17 cellular contexts compared by ENCODE assay signal in the genomic region with DNA sequence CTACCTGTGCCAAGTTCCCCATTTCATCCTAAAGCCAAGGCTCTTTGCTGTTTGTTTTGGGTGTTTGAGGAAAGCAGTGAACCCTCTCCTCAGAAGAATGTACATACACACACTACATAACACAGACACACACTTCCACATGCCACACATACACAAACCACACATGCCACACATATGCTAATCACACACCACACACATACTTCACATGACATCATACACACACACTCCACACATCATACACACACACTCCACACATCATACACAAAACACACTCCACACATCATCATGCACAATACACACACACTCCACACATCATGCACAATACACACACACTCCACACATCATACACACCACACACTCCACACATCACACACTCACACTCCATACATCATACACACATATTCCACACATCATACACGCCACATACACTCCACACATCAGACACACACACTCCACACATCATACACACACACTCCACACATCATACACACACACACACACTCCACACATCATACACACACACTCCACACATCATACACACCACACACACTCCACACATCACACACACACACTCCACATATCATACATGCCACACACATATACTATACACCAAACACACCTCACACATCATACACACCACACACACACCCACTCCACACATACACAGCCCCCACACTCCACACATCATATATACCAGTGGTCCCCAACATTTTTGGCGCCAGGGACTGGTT. TPM values are rescaled to one million over a fixed set of nuclear protein-coding genes. Genes with fewer than 3 reads are reported as not detected.
DNase-seq lines count a peak whose midpoint lies in the region; ATAC-seq, FAIRE-seq and TF ChIP-seq lines count a peak whose summit lies in the region.
"Had no signal": no experiment of that assay in that cellular context is flagged by ENCODE, and none has a peak within 500 bp of the region (broad histone marks: within the 10 kb centered on the region; RNA-seq: fewer than 3 reads in every experiment).

No MANE protein-coding gene starts in this region.

- H3K79me1 ChIP-seq in IMR-90 (ENCODE audit: low read depth in 1 of 2, low read length in 2 of 2) (peaks cover 0 to 15% of the 10 kb centered on the region in 2 experiments; a peak in 2 of 4 replicates), H1 (ENCODE audit: low read depth, low read length) (0 out of 2 replicates have a peak, but pooled peaks cover 3% of the 10 kb centered on the region), mesenchymal stem cell (replicated peaks; ENCODE audit: low read length, poor library complexity, severe bottlenecking) (no peaks in the 10 kb centered on the region)

- DNase-seq in GM12891 (ENCODE audit: insufficient read length, low spot score) = no peak
- no peak for DNase-seq in IMR-90
- DNase-seq in H1 (ENCODE audit: low read depth in 1 of 2, low spot score in 2 of 2) = no peak
- peak; percentile 24 for DNase-seq in mesenchymal stem cell
- no peak for DNase-seq in hepatocyte (ENCODE audit: low spot score)
- no peak for DNase-seq in transverse colon
- DNase-seq in smooth muscle cell (lab: John Stamatoyannopoulos, UW; ENCODE audit: unreplicated experiment) = no peak
- DNase-seq: DMS 273 treated with DMSO at 0.1 percent for 48 hours, EL, NCI-H1417 treated with DMSO at 0.1 percent for 48 hours, NCI-H2029, NCI-H774 had no signal

- intact Hi-C loops in IMR-90 (cut with micrococcal nuclease) = no loop called here
- intact Hi-C loops in transverse colon (cut with DNase I; ENCODE audit: low total_unique reads) = no loop called here

- H3K23me2 ChIP-seq in H1 (ENCODE audit: low read depth, low read length) = peaks cover 10% of the 10 kb centered on the region

- H3K9ac ChIP-seq in IMR-90 (ENCODE audit: low read depth, low read length) = no peak overlapping the region
- H3K9ac ChIP-seq in H1 (replicated peaks in 1 of 4; ENCODE audit: extremely low read depth in 1 of 4, low read depth in 3 of 4, low read length in 3 of 4) = peak overlapping the region in 1 of 4 experiments; percentile 18; a peak in 1 of 7 replicates
- H3K9ac ChIP-seq in mesenchymal stem cell (ENCODE audit: low read length) = no peak overlapping the region
- H3K9ac ChIP-seq in smooth muscle cell (ENCODE audit: low read depth) = no peak overlapping the region

- H2BK5ac ChIP-seq in IMR-90 (ENCODE audit: low read depth, low read length, poor library complexity, severe bottlenecking) (peak overlapping the region; percentile 94), H1 (ENCODE audit: low read depth, low read length) (no peak overlapping the region), mesenchymal stem cell (ENCODE audit: low read depth, low read length, poor library complexity, severe bottlenecking) (no peak overlapping the region)

- no peak overlapping the region for H3K18ac ChIP-seq in IMR-90 (ENCODE audit: low read depth, low read length)
- H3K18ac ChIP-seq in H1 (ENCODE audit: extremely low read depth, low read length) = no peak overlapping the region
- peak overlapping the region; percentile 3 to 90 for H3K18ac ChIP-seq in mesenchymal stem cell (ENCODE audit: low read depth in 1 of 2, low read length in 2 of 2)

- in situ Hi-C loops in IMR-90 (cut with MboI; ENCODE audit: low sequenced_read_pairs) = no loop called here
- in situ Hi-C loops in transverse colon (cut with MboI; ENCODE audit: low pct_ligation_motif_present in 1 of 4, low pct_unique_long_range_greater_than_20kb in 1 of 4, low sequenced_read_pairs in 3 of 4) = no loop called here

- H3K79me2 ChIP-seq in H1 (ENCODE audit: control insufficient read depth in 1 of 2, insufficient read depth in 2 of 2, low read length in 2 of 2) = no peaks in the 10 kb centered on the region
- no peaks in the 10 kb centered on the region for H3K79me2 ChIP-seq in hepatocyte
- H3K79me2 ChIP-seq in smooth muscle cell (ENCODE audit: low read depth) = no peaks in the 10 kb centered on the region

- 0 out of 3 replicates have a peak overlapping the region, but pooled peaks have one; percentile 7 for H2BK15ac ChIP-seq in IMR-90 (ENCODE audit: low read depth, low read length)
- no peak overlapping the region for H2BK15ac ChIP-seq in H1 (ENCODE audit: low read length)
- no peak overlapping the region for H2BK15ac ChIP-seq in mesenchymal stem cell (ENCODE audit: low read depth, poor library complexity, severe bottlenecking)

- H3K4me3 ChIP-seq in IMR-90 (ENCODE audit: insufficient read depth, low read depth, low read length) (no peak overlapping the region), H1 (ENCODE audit: extremely low read depth in 1 of 4, insufficient read depth in 2 of 4, low read depth in 3 of 4, low read length in 4 of 4) (no peak overlapping the region), mesenchymal stem cell (ENCODE audit: insufficient read depth in 1 of 2, low read depth in 1 of 2, low read length in 2 of 2) (no peak overlapping the region), hepatocyte (no peak overlapping the region), transverse colon (no peak overlapping the region), smooth muscle cell (no peak overlapping the region)
- H3K4me3 ChIP-seq: GM23338, SK-N-MC had no signal

- H2BK120ac ChIP-seq in IMR-90 (ENCODE audit: low read depth, low read length) (no peak overlapping the region), H1 (replicated peaks; ENCODE audit: low read depth, low read length) (no peak overlapping the region), mesenchymal stem cell (ENCODE audit: low read depth, low read length) (no peak overlapping the region)

- peaks cover 27% of the 10 kb centered on the region for H3K9me1 ChIP-seq in IMR-90 (ENCODE audit: insufficient read depth, low read length)

- BruUV-seq in IMR-90 (replicated peaks; lab: Mats Ljungman, UMichigan) = no TSS peak

- no peak for TF ChIP-seq CTCF in IMR-90 (conservative IDR thresholded peaks at IDR 0.05; ENCODE audit: low read depth, low read length)
- TF ChIP-seq CTCF in H1 (IDR thresholded peaks at IDR 0.05; ENCODE audit: control extremely low read depth in 1 of 3, insufficient read depth in 1 of 3, low read depth in 1 of 3, low read length in 3 of 3) = no peak
- no peak for TF ChIP-seq CTCF in hepatocyte (IDR thresholded peaks at IDR 0.05; ENCODE audit: poor library complexity)
- no peak for TF ChIP-seq CTCF in transverse colon (IDR thresholded peaks at IDR 0.05)
- TF ChIP-seq CTCF in smooth muscle cell (IDR thresholded peaks at IDR 0.05; ENCODE audit: borderline replicate concordance, insufficient read depth, poor library complexity, severe bottlenecking) = no peak

- H4K91ac ChIP-seq in IMR-90 (ENCODE audit: insufficient read depth, low read depth, low read length) (no peak overlapping the region), H1 (replicated peaks; ENCODE audit: insufficient read length, low read length) (no peak overlapping the region), mesenchymal stem cell (ENCODE audit: low read length) (peak overlapping the region; percentile 95)

- FAIRE-seq in GM12891 (lab: Jason Lieb, UNC) (peak; percentile 98), H1 (lab: Jason Lieb, UNC) (peak; percentile 19)

- H4K5ac ChIP-seq in IMR-90 (ENCODE audit: low read depth, low read length) (no peak overlapping the region), H1 (ENCODE audit: insufficient read length, low read depth, low read length) (no peak overlapping the region)

- H3K27me3 ChIP-seq in IMR-90 (ENCODE audit: control insufficient read depth, insufficient read depth, low read length) (no peaks in the 10 kb centered on the region), H1 (replicated peaks in 1 of 4; ENCODE audit: control insufficient read depth in 3 of 4, extremely low read depth in 1 of 4, insufficient read depth in 3 of 4, low read length in 3 of 4) (peaks cover 25 to 78% (median 58%) of the 10 kb centered on the region in 4 experiments), mesenchymal stem cell (ENCODE audit: control insufficient read depth in 1 of 2, insufficient read depth in 1 of 2, low read length in 2 of 2) (no peaks in the 10 kb centered on the region), hepatocyte (no peaks in the 10 kb centered on the region), transverse colon (no peaks in the 10 kb centered on the region), smooth muscle cell (ENCODE audit: low read depth) (no peaks in the 10 kb centered on the region)

- H2BK12ac ChIP-seq in H1 (ENCODE audit: low read depth, low read length) = no peak overlapping the region; the same call in 1 of the 2 replicates
- peak overlapping the region; percentile 38 to 98 for H2BK12ac ChIP-seq in mesenchymal stem cell (ENCODE audit: low read length in 2 of 2)

- H3K9me2 ChIP-seq in hepatocyte (replicated peaks; ENCODE audit: insufficient read depth) = no peaks in the 10 kb centered on the region

- H3K9me3 ChIP-seq in IMR-90 (ENCODE audit: control insufficient read depth, insufficient read depth, low read length) (no peaks in the 10 kb centered on the region), H1 (ENCODE audit: insufficient read depth in 2 of 2, low read depth in 1 of 2, low read length in 1 of 2) (peaks cover 4 to 8% of the 10 kb centered on the region in 2 experiments; a peak in 2 of 4 replicates), mesenchymal stem cell (ENCODE audit: control insufficient read depth, low read length) (no peaks in the 10 kb centered on the region), hepatocyte (ENCODE audit: low read depth) (no peaks in the 10 kb centered on the region), transverse colon (no peaks in the 10 kb centered on the region), smooth muscle cell (replicated peaks; ENCODE audit: low read depth) (no peaks in the 10 kb centered on the region)

- dilution Hi-C loops in IMR-90 (cut with HindIII; ENCODE audit: low sequenced_read_pairs, unreplicated experiment) = no loop called here

- H3K36me3 ChIP-seq in IMR-90 (ENCODE audit: control insufficient read depth, insufficient read depth, low read length) = no peaks in the 10 kb centered on the region
- H3K36me3 ChIP-seq in H1 (ENCODE audit: control insufficient read depth in 2 of 4, insufficient read depth in 4 of 4, low read length in 3 of 4) = no peaks in the 10 kb centered on the region
- H3K36me3 ChIP-seq in mesenchymal stem cell (ENCODE audit: control insufficient read depth in 1 of 2, insufficient read depth in 2 of 2, low read depth in 1 of 2, low read length in 2 of 2) = peaks cover 0 to 27% of the 10 kb centered on the region in 2 experiments
- H3K36me3 ChIP-seq in hepatocyte (replicated peaks; ENCODE audit: insufficient read depth, low read depth) = no peaks in the 10 kb centered on the region
- H3K36me3 ChIP-seq in transverse colon = peaks cover 0 to 4% (median 0%) of the 10 kb centered on the region in 4 donors
- no peaks in the 10 kb centered on the region for H3K36me3 ChIP-seq in smooth muscle cell (ENCODE audit: low read depth)

- CTCF ChIA-PET in IMR-90 (lab: Yijun Ruan, JAX) = interaction anchor here (2.8 kb wide), 1 partner anchor 11 kb away, joined by 16 read pairs; no protein-coding TSS in a partner anchor
- CTCF ChIA-PET in H1 (lab: Charles Lee; ENCODE audit: partially characterized antibody) = interaction anchor here (3.2 kb wide), 1 partner anchor 11 kb away, joined by 26 read pairs; no protein-coding TSS in a partner anchor

- H3K27ac ChIP-seq in IMR-90 (ENCODE audit: insufficient read depth, low read length) = no peak overlapping the region
- H3K27ac ChIP-seq in H1 (ENCODE audit: low read depth, low read length) = no peak overlapping the region
- no peak overlapping the region for H3K27ac ChIP-seq in mesenchymal stem cell (ENCODE audit: low read length, poor library complexity, severe bottlenecking)
- H3K27ac ChIP-seq in hepatocyte = no peak overlapping the region
- no peak overlapping the region for H3K27ac ChIP-seq in transverse colon
- H3K27ac ChIP-seq in smooth muscle cell (ENCODE audit: low read depth) = no peak overlapping the region
- H3K27ac ChIP-seq: C4-2B, SK-N-MC had no signal

- H3K56ac ChIP-seq in IMR-90 (ENCODE audit: extremely low read depth, insufficient read depth, low read length) (no peak overlapping the region), H1 (replicated peaks; ENCODE audit: insufficient read length, low read depth, low read length) (peak overlapping the region; percentile 98)

- TF ChIP-seq POLR2A in GM12891 (IDR thresholded peaks at IDR 0.05; ENCODE audit: low read depth, low read length) (no peak), IMR-90 (IDR thresholded peaks at IDR 0.05; ENCODE audit: low read depth, low read length) (no peak), H1 (IDR thresholded peaks at IDR 0.05; ENCODE audit: control extremely low read depth in 1 of 2, low read depth in 2 of 2, low read length in 2 of 2) (no peak), transverse colon (IDR thresholded peaks at IDR 0.05) (no peak)

- H2AK5ac ChIP-seq in IMR-90 (ENCODE audit: low read depth, low read length) (peak overlapping the region; percentile 98), H1 (ENCODE audit: low read depth, low read length) (peak overlapping the region; percentile 4; the same call in 1 of the 2 replicates), mesenchymal stem cell (ENCODE audit: low read length, severe bottlenecking) (peak overlapping the region; percentile 13)

- peak overlapping the region; percentile 31; the same call in 1 of the 2 replicates for H3K23ac ChIP-seq in IMR-90 (ENCODE audit: low read depth, low read length)
- H3K23ac ChIP-seq in H1 (ENCODE audit: insufficient read length) = no peak overlapping the region
- H3K23ac ChIP-seq in mesenchymal stem cell (ENCODE audit: low read length in 2 of 2) = no peak overlapping the region

- H2AFZ ChIP-seq in IMR-90 (replicated peaks; ENCODE audit: low read length, poor library complexity) = no peak overlapping the region
- H2AFZ ChIP-seq in H1 (ENCODE audit: low read length) = no peak overlapping the region
- no peak overlapping the region for H2AFZ ChIP-seq in mesenchymal stem cell (ENCODE audit: low read depth, low read length)
- no peak overlapping the region for H2AFZ ChIP-seq in hepatocyte
- H2AFZ ChIP-seq in smooth muscle cell (ENCODE audit: low read depth) = no peak overlapping the region
- H2AFZ ChIP-seq: GM23338 had no signal

- WGBS in IMR-90 (ENCODE audit: extremely low coverage in 2 of 2, insufficient read length in 1 of 2), 2 experiments = 67 to 100% methylated on average over 1 of the region's 2 CpGs
- 64 to 100% methylated on average over 1 to 2 of the region's 2 CpGs for WGBS in H1 (ENCODE audit: extremely low coverage in 1 of 2, insufficient coverage in 1 of 2, insufficient read length in 1 of 2, insufficient replicate concordance in 2 of 2, low coverage in 1 of 2, low lambda C conversion rate in 2 of 2, missing lambda C conversion rate in 1 of 2), 2 experiments
- WGBS in mesenchymal stem cell = 76% methylated on average over 1 of the region's 2 CpGs
- 81% methylated on average over 2 of the region's 2 CpGs for whole genome bisulfite sequencing in hepatocyte (ENCODE audit: low lambda C conversion rate, missing lambda C conversion rate)
- 49 to 70% methylated on average over 2 of the region's 2 CpGs for WGBS in transverse colon (ENCODE audit: low coverage in 1 of 2), 2 donors
- WGBS in smooth muscle cell (ENCODE audit: low lambda C conversion rate) = 53% methylated on average over 2 of the region's 2 CpGs

- H4K8ac ChIP-seq in IMR-90 (ENCODE audit: low read depth in 2 of 2, low read length in 2 of 2) (no peak overlapping the region), H1 (ENCODE audit: extremely low read depth, insufficient read depth, low read length) (no peak overlapping the region), mesenchymal stem cell (ENCODE audit: low read length) (peak overlapping the region; percentile 5)

- peak overlapping the region; percentile 26 for H2AK9ac ChIP-seq in IMR-90 (replicated peaks; ENCODE audit: low read depth, low read length, poor library complexity)

- TF ChIP-seq EP300 in H1 (IDR thresholded peaks at IDR 0.05; ENCODE audit: borderline replicate concordance in 1 of 2, low read depth in 2 of 2, low read length in 2 of 2) (no peak), transverse colon (IDR thresholded peaks at IDR 0.05; ENCODE audit: low read depth) (no peak)

- H3K4me2 ChIP-seq in IMR-90 (ENCODE audit: low read depth, low read length) = no peak overlapping the region
- no peak overlapping the region; a peak in 1 of 4 replicates for H3K4me2 ChIP-seq in H1 (ENCODE audit: insufficient read depth in 1 of 2, low read depth in 2 of 2, low read length in 2 of 2)
- no peak overlapping the region for H3K4me2 ChIP-seq in mesenchymal stem cell (ENCODE audit: low read length, poor library complexity, severe bottlenecking)
- no peak overlapping the region for H3K4me2 ChIP-seq in hepatocyte
- no peak overlapping the region for H3K4me2 ChIP-seq in smooth muscle cell
- H3K4me2 ChIP-seq: GM23338 had no signal

- H3K4me1 ChIP-seq in IMR-90 (ENCODE audit: control insufficient read depth, insufficient read depth, low read length) = peaks cover 17% of the 10 kb centered on the region
- peaks cover 0 to 10% (median 4%) of the 10 kb centered on the region in 4 experiments; a peak in 6 of 7 replicates for H3K4me1 ChIP-seq in H1 (replicated peaks in 1 of 4; ENCODE audit: control insufficient read depth in 3 of 4, insufficient read depth in 4 of 4, low read length in 3 of 4)
- peaks cover 14% of the 10 kb centered on the region for H3K4me1 ChIP-seq in mesenchymal stem cell (ENCODE audit: control insufficient read depth, insufficient read depth, low read depth, low read length)
- peaks cover 10% of the 10 kb centered on the region for H3K4me1 ChIP-seq in hepatocyte (ENCODE audit: insufficient read depth)
- H3K4me1 ChIP-seq in transverse colon = peaks cover 0 to 26% (median 18%) of the 10 kb centered on the region in 4 donors
- H3K4me1 ChIP-seq in smooth muscle cell (ENCODE audit: low read depth) = peaks cover 5% of the 10 kb centered on the region

- peak overlapping the region; percentile 39; the same call in 1 of the 2 replicates for H2BK20ac ChIP-seq in IMR-90 (ENCODE audit: low read depth, low read length)
- H2BK20ac ChIP-seq in H1 (ENCODE audit: low read length) = no peak overlapping the region

- TF ChIP-seq RAD21 in IMR-90 (IDR thresholded peaks at IDR 0.05; ENCODE audit: low read length) (no peak), H1 (IDR thresholded peaks at IDR 0.05 in 1 of 2, conservative IDR thresholded peaks at IDR 0.05 in 1 of 2; ENCODE audit: low read depth in 2 of 2, low read length in 2 of 2) (no peak)

- peak overlapping the region; percentile 55 for H3K14ac ChIP-seq in IMR-90 (replicated peaks; ENCODE audit: low read depth, low read length)
- H3K14ac ChIP-seq in H1 (ENCODE audit: insufficient read length) = no peak overlapping the region
- H3K14ac ChIP-seq in mesenchymal stem cell (ENCODE audit: low read length in 2 of 2) = peak overlapping the region in 1 of 2 experiments; percentile 55

- ATAC-seq in IMR-90 (ENCODE audit: low read depth) (no peak), GM19455 (IDR thresholded peaks at IDR 0.05; ENCODE audit: unreplicated experiment) (no peak)
- ATAC-seq: GM23338, Panc1 had no signal

- H3K4ac ChIP-seq in IMR-90 (ENCODE audit: low read depth, low read length) (peak overlapping the region; percentile 20), H1 (replicated peaks; ENCODE audit: insufficient read length, low read depth, low read length) (no peak overlapping the region), mesenchymal stem cell (ENCODE audit: low read depth in 1 of 2, low read length in 2 of 2) (peak overlapping the region in 1 of 2 experiments; percentile 5)

- H3F3A ChIP-seq in smooth muscle cell (ENCODE audit: low read depth) = peaks cover 9% of the 10 kb centered on the region

- POLR2A ChIA-PET in IMR-90 (lab: Charles Lee; ENCODE audit: unreplicated experiment) (no interaction called here), H1 (lab: Charles Lee; ENCODE audit: partially characterized antibody) (interaction anchor here (0.9 kb wide), 1 partner anchor 48 kb away, joined by 5 read pairs; a partner anchor contains a TSS)

- H4K20me1 ChIP-seq in IMR-90 (ENCODE audit: insufficient read depth, low read length) (0 out of 2 replicates have a peak, but pooled peaks cover 7% of the 10 kb centered on the region), H1 (replicated peaks in 1 of 2; ENCODE audit: control insufficient read depth in 1 of 2, insufficient read depth in 2 of 2, low read length in 2 of 2) (peaks cover 4 to 10% of the 10 kb centered on the region in 2 experiments), hepatocyte (ENCODE audit: insufficient read depth, poor library complexity, severe bottlenecking) (no peaks in the 10 kb centered on the region), smooth muscle cell (ENCODE audit: low read depth) (no peaks in the 10 kb centered on the region)

RNA-seq across cellular contexts. Expression of a gene that starts 22.7 kb away (rescaled TPM):
- polyA plus RNA-seq in GM12891 (2012; ENCODE audit: low read depth, missing spikeins) = 1.4 TPM
- total RNA-seq in IMR-90 (2012; rRNA removed) (14.3 and 15.8 TPM in 2 replicates), hepatocyte (15.5 and 17.1 TPM in 2 replicates), transverse colon (100 to 1,000 TPM in 1 of 4 donors, 10 to 100 TPM in 3; 12.5 to 125 (median 12.9) TPM), smooth muscle cell (12.9 and 19.6 TPM in 2 replicates)
- polyA plus RNA-seq in IMR-90 (2012; rRNA removed) (3.7 and 5.3 TPM in 2 replicates), H1 (2011; rRNA removed) (0.31 and 0.65 TPM in 2 replicates), hepatocyte (4.4 and 7.5 TPM in 2 replicates), smooth muscle cell (7.1 and 11.7 TPM in 2 replicates)
- 1.0 and 1.7 TPM in 2 replicates for polyA plus RNA-seq in IMR-90 (2012; cell fraction: cytosol; rRNA removed)
- 1.1 and 6.8 TPM in 2 replicates for polyA plus RNA-seq in IMR-90 (2012; cell fraction: nucleus; rRNA removed; ENCODE audit: low replicate concordance)
- 1.6 and 1.8 TPM in 2 replicates for total RNA-seq in H1 (2021; fragmentation: NEBNext Ultra II Directional; extraction: Animal tissue kit (Norgen Biotek cat#: 25700))
- polyA plus RNA-seq in H1 (2011; cell fraction: cytosol; rRNA removed) = 0.58 TPM
- 0.41 TPM for polyA plus RNA-seq in H1 (2011; cell fraction: nucleus; rRNA removed)
- 0.86 to 1.2 TPM (median 0.91 TPM) in 4 replicates for polyA plus RNA-seq in H1 (2012, experiment 1 of 2)
- polyA plus RNA-seq in H1 (2012, experiment 2 of 2) = 0.07 TPM
- polyA plus RNA-seq in H1 (2013, experiment 1 of 2) = 0.81 TPM
- 0.75 TPM for polyA plus RNA-seq in H1 (2013, experiment 2 of 2)
- polyA minus RNA-seq in H1 (2011; rRNA and poly(A)+ RNA removed) = 1.5 and 2.6 TPM in 2 replicates
- polyA minus RNA-seq in H1 (2011; cell fraction: cytosol; rRNA and poly(A)+ RNA removed) = 0.73 TPM
- polyA minus RNA-seq in H1 (2011; cell fraction: nucleus; rRNA and poly(A)+ RNA removed) = 1.4 TPM
- 10.9 TPM for polyA plus RNA-seq in mesenchymal stem cell (2013, experiment 1 of 2)
- polyA plus RNA-seq in mesenchymal stem cell (2013, experiment 2 of 2) = 10.8 TPM

RNA-seq across cellular contexts. Expression of a gene that starts 32.3 kb away (rescaled TPM):
- 0.09 TPM for polyA plus RNA-seq in GM12891 (2012; ENCODE audit: low read depth, missing spikeins)
- total RNA-seq in IMR-90 (2012; rRNA removed) (3.0 and 3.3 TPM in 2 replicates), hepatocyte (30.2 and 30.8 TPM in 2 replicates), transverse colon (100 to 1,000 TPM; 137 to 761 (median 198) TPM), smooth muscle cell (8.2 and 11.7 TPM in 2 replicates)
- polyA plus RNA-seq in IMR-90 (2012; rRNA removed) (5.4 and 6.3 TPM in 2 replicates), H1 (2011; rRNA removed) (0.08 and 0.13 TPM in 2 replicates), hepatocyte (27.6 and 31.2 TPM in 2 replicates), smooth muscle cell (16.1 and 19.2 TPM in 2 replicates)
- 3.4 and 5.3 TPM in 2 replicates for polyA plus RNA-seq in IMR-90 (2012; cell fraction: cytosol; rRNA removed)
- polyA plus RNA-seq in IMR-90 (2012; cell fraction: nucleus; rRNA removed; ENCODE audit: low replicate concordance) = 6.6 and 11.2 TPM in 2 replicates
- 0.21 TPM in 1 of 2 replicates, not detected in the other for total RNA-seq in H1 (2021; fragmentation: NEBNext Ultra II Directional; extraction: Animal tissue kit (Norgen Biotek cat#: 25700))
- polyA plus RNA-seq in H1 (2011; cell fraction: cytosol; rRNA removed) = 0.17 TPM
- 0.09 TPM for polyA plus RNA-seq in H1 (2011; cell fraction: nucleus; rRNA removed)
- 0.11 to 0.28 TPM (median 0.19 TPM) in 3 of 4 replicates, not detected in the other for polyA plus RNA-seq in H1 (2012, experiment 1 of 2)
- polyA plus RNA-seq in H1 (2012, experiment 2 of 2) = 0.10 TPM
- polyA plus RNA-seq in H1 (2013, experiment 1 of 2) = 0.22 TPM
- polyA plus RNA-seq in H1 (2013, experiment 2 of 2) = 0.15 TPM
- 0.38 TPM in 1 of 2 replicates, not detected in the other for polyA minus RNA-seq in H1 (2011; rRNA and poly(A)+ RNA removed)
- not detected for polyA minus RNA-seq in H1 (2011; cell fraction: cytosol; rRNA and poly(A)+ RNA removed)
- 0.40 TPM for polyA minus RNA-seq in H1 (2011; cell fraction: nucleus; rRNA and poly(A)+ RNA removed)
- polyA plus RNA-seq in mesenchymal stem cell (2013, experiment 1 of 2) = 27.4 TPM
- 25.9 TPM for polyA plus RNA-seq in mesenchymal stem cell (2013, experiment 2 of 2)
- total RNA-seq: GM23338 had no signal
- polyA plus RNA-seq: GM23338 had no signal

RNA-seq across cellular contexts. Expression of a gene that starts 48.2 kb away (rescaled TPM):
- 93.5 TPM for polyA plus RNA-seq in GM12891 (2012; ENCODE audit: low read depth, missing spikeins)
- 99.7 and 152 TPM in 2 replicates for total RNA-seq in IMR-90 (2012; rRNA removed)
- 107 and 111 TPM in 2 replicates for polyA plus RNA-seq in IMR-90 (2012; rRNA removed)
- polyA plus RNA-seq in IMR-90 (2012; cell fraction: cytosol; rRNA removed) = 30.2 and 57.0 TPM in 2 replicates
- polyA plus RNA-seq in IMR-90 (2012; cell fraction: nucleus; rRNA removed; ENCODE audit: low replicate concordance) = 14.3 and 62.0 TPM in 2 replicates
- total RNA-seq in H1 (2021; fragmentation: NEBNext Ultra II Directional; extraction: Animal tissue kit (Norgen Biotek cat#: 25700)) = 203 and 214 TPM in 2 replicates
- polyA plus RNA-seq in H1 (2011; rRNA removed) = 76.8 and 110 TPM in 2 replicates
- 157 TPM for polyA plus RNA-seq in H1 (2011; cell fraction: cytosol; rRNA removed)
- 30.5 TPM for polyA plus RNA-seq in H1 (2011; cell fraction: nucleus; rRNA removed)
- 159 to 195 TPM (median 176 TPM) in 4 replicates for polyA plus RNA-seq in H1 (2012, experiment 1 of 2)
- 19.5 TPM for polyA plus RNA-seq in H1 (2012, experiment 2 of 2)
- polyA plus RNA-seq in H1 (2013, experiment 1 of 2) = 105 TPM
- 107 TPM for polyA plus RNA-seq in H1 (2013, experiment 2 of 2)
- polyA minus RNA-seq in H1 (2011; rRNA and poly(A)+ RNA removed) = 106 and 111 TPM in 2 replicates
- polyA minus RNA-seq in H1 (2011; cell fraction: cytosol; rRNA and poly(A)+ RNA removed) = 67.5 TPM
- 50.2 TPM for polyA minus RNA-seq in H1 (2011; cell fraction: nucleus; rRNA and poly(A)+ RNA removed)
- 85.8 TPM for polyA plus RNA-seq in mesenchymal stem cell (2013, experiment 1 of 2)
- 90.1 TPM for polyA plus RNA-seq in mesenchymal stem cell (2013, experiment 2 of 2)
- total RNA-seq in hepatocyte = 104 and 106 TPM in 2 replicates
- polyA plus RNA-seq in hepatocyte = 105 and 112 TPM in 2 replicates
- total RNA-seq in transverse colon = 100 to 1,000 TPM in 1 of 4 donors, 10 to 100 TPM in 3; 13.5 to 120 (median 60.8) TPM
- total RNA-seq in smooth muscle cell = 99.9 and 120 TPM in 2 replicates
- 96.3 and 104 TPM in 2 replicates for polyA plus RNA-seq in smooth muscle cell

Comparison
In these comparisons a context has a peak if more than half of its experiments do, and no peak if none do; other contexts are left out.
1. H2AK5ac ChIP-seq: peak in every context shown above with its lines; median percentile 98 in IMR-90; 13 in mesenchymal stem cell; 4 in H1.
2. H3K18ac ChIP-seq: peak in mesenchymal stem cell (2 of 2); none in IMR-90 (single experiment) and H1 (single experiment).